ENCODE assay signal across 11 cellular contexts in genomic region chr14:93039649-93040315, GRCh38.
DNase-seq lines count a peak whose midpoint lies in the region; ATAC-seq, FAIRE-seq and TF ChIP-seq lines count a peak whose summit lies in the region.
"Had no signal": no experiment of that assay in that cellular context is flagged by ENCODE, and none has a peak within 500 bp of the region (broad histone marks: within the 10 kb centered on the region; RNA-seq: fewer than 3 reads in every experiment).

No MANE protein-coding gene starts in this region.

- peaks cover 9% of the 10 kb centered on the region for H3K4me1 ChIP-seq in CD4-positive, alpha-beta memory T cell (ENCODE audit: insufficient read depth, low read length)
- peaks cover 100% of the 10 kb centered on the region for H3K4me1 ChIP-seq in left ventricle myocardium inferior
- H3K4me1 ChIP-seq in small intestine (ENCODE audit: control insufficient read depth in 2 of 2, insufficient read depth in 1 of 2, low read depth in 1 of 2, low read length in 1 of 2): peaks cover 26 to 29% of the 10 kb centered on the region in 2 donors
- peaks cover 16 to 54% of the 10 kb centered on the region in 2 donors for H3K4me1 ChIP-seq in adrenal gland (replicated peaks in 1 of 2)

- 67 to 74% (median 73%) methylated on average over 11 of the region's 11 CpGs for WGBS in small intestine, 3 donors
- WGBS in adrenal gland, 4 donors: 77 to 87% (median 83%) methylated on average over 10 to 11 of the region's 11 CpGs

- POLR2A ChIA-PET in CD4-positive, alpha-beta memory T cell (lab: Charles Lee; ENCODE audit: partially characterized antibody): no interaction called here
- POLR2A ChIA-PET in activated B cell treated with CpG ODN at 0.5 μM for 24 hours (lab: Charles Lee): interaction anchor here (0.6 to 0.9 kb wide), 2 partner anchors 51 to 96 kb away, joined by 3 read pairs; no protein-coding TSS in a partner anchor

- H3K27ac ChIP-seq in CD4-positive, alpha-beta memory T cell (ENCODE audit: low read depth, low read length): no peak overlapping the region
- H3K27ac ChIP-seq in left ventricle myocardium inferior (replicated peaks) (peak overlapping the region; percentile 94), small intestine (ENCODE audit: low read depth in 1 of 2, low read length in 1 of 2) (peak overlapping the region; percentile 73 to 84), adrenal gland (peak overlapping the region in 2 of 5 donors; percentile 22 to 62)

- TF ChIP-seq POLR2A in adrenal gland (IDR thresholded peaks at IDR 0.05): no peak

- CTCF ChIA-PET in CD4-positive, alpha-beta memory T cell (lab: Charles Lee; ENCODE audit: partially characterized antibody): no interaction called here
- CTCF ChIA-PET in activated B cell treated with CpG ODN at 0.5 μM for 24 hours (lab: Charles Lee): interaction anchor here (1.3 kb wide), 1 partner anchor 86 kb away, joined by 3 read pairs; no protein-coding TSS in a partner anchor

- TF ChIP-seq CTCF in activated B cell treated with CpG ODN at 0.5 μM for 24 hours (IDR thresholded peaks at IDR 0.05) (no peak), left ventricle myocardium inferior (IDR thresholded peaks at IDR 0.05; ENCODE audit: borderline replicate concordance) (no peak), adrenal gland (IDR thresholded peaks at IDR 0.05) (no peak)

- H3K4me3 Mint-ChIP-seq in CD4-positive, alpha-beta memory T cell: no peak overlapping the region
- H3K4me3 Mint-ChIP-seq in activated B cell treated with CpG ODN at 0.5 μM for 24 hours: no peak overlapping the region
- H3K4me3 Mint-ChIP-seq: activated CD4-positive, alpha-beta memory T cell treated with anti-CD3 and anti-CD28 coated beads for 36 hours had no signal

- ATAC-seq in activated B cell treated with CpG ODN at 0.5 μM for 24 hours (ENCODE audit: low read depth): no peak
- ATAC-seq: sciatic nerve had no signal

- H3K9me3 ChIP-seq in CD4-positive, alpha-beta memory T cell (ENCODE audit: control insufficient read depth in 1 of 2, low read length in 2 of 2): no peaks in the 10 kb centered on the region
- H3K9me3 ChIP-seq in left ventricle myocardium inferior (replicated peaks) (no peaks in the 10 kb centered on the region), small intestine (ENCODE audit: control insufficient read depth, low read depth) (no peaks in the 10 kb centered on the region), adrenal gland (replicated peaks in 1 of 3) (no peaks in the 10 kb centered on the region)

- no peaks in the 10 kb centered on the region for H3K27me3 ChIP-seq in CD4-positive, alpha-beta memory T cell (ENCODE audit: insufficient read depth, low read length)
- H3K27me3 ChIP-seq in left ventricle myocardium inferior (ENCODE audit: low read depth): no peaks in the 10 kb centered on the region
- H3K27me3 ChIP-seq in small intestine (ENCODE audit: control insufficient read depth in 2 of 2, insufficient read depth in 2 of 2, low read length in 2 of 2): no peaks in the 10 kb centered on the region
- H3K27me3 ChIP-seq in adrenal gland: no peaks in the 10 kb centered on the region

- no peaks in the 10 kb centered on the region for H3K27me3 Mint-ChIP-seq in CD4-positive, alpha-beta memory T cell
- no peaks in the 10 kb centered on the region for H3K27me3 Mint-ChIP-seq in activated B cell treated with CpG ODN at 0.5 μM for 24 hours
- H3K27me3 Mint-ChIP-seq: activated CD4-positive, alpha-beta memory T cell treated with anti-CD3 and anti-CD28 coated beads for 36 hours had no signal

- peak overlapping the region in 4 of 7 donors; percentile 22 to 62 (median 44) for H3K27ac Mint-ChIP-seq in CD4-positive, alpha-beta memory T cell
- peak overlapping the region; percentile 32 for H3K27ac Mint-ChIP-seq in activated B cell treated with CpG ODN at 0.5 μM for 24 hours
- H3K27ac Mint-ChIP-seq: activated CD4-positive, alpha-beta memory T cell treated with anti-CD3 and anti-CD28 coated beads for 36 hours had no signal

- no peak overlapping the region for H3K4me3 ChIP-seq in CD4-positive, alpha-beta memory T cell (ENCODE audit: low read length in 2 of 2)
- H3K4me3 ChIP-seq in left ventricle myocardium inferior (no peak overlapping the region), small intestine (ENCODE audit: low read depth in 1 of 2, low read length in 2 of 2) (no peak overlapping the region), adrenal gland (no peak overlapping the region)

- no peaks in the 10 kb centered on the region for H3K36me3 ChIP-seq in CD4-positive, alpha-beta memory T cell (ENCODE audit: insufficient read depth, low read length)
- H3K36me3 ChIP-seq in left ventricle myocardium inferior (no peaks in the 10 kb centered on the region), small intestine (ENCODE audit: control insufficient read depth in 2 of 2, insufficient read depth in 2 of 2, low read length in 2 of 2) (no peaks in the 10 kb centered on the region), adrenal gland (replicated peaks in 1 of 2) (no peaks in the 10 kb centered on the region)

- FAIRE-seq in small intestine (lab: Jason Lieb, UNC): no peak

- H3K4me1 Mint-ChIP-seq in CD4-positive, alpha-beta memory T cell: peaks cover 12 to 30% (median 24%) of the 10 kb centered on the region in 4 donors
- H3K4me1 Mint-ChIP-seq in activated B cell treated with CpG ODN at 0.5 μM for 24 hours: peaks cover 73% of the 10 kb centered on the region

- H3K36me3 Mint-ChIP-seq in CD4-positive, alpha-beta memory T cell: no peaks in the 10 kb centered on the region
- H3K36me3 Mint-ChIP-seq in activated B cell treated with CpG ODN at 0.5 μM for 24 hours (ENCODE audit: low read depth): no peaks in the 10 kb centered on the region
- H3K36me3 Mint-ChIP-seq: activated CD4-positive, alpha-beta memory T cell treated with anti-CD3 and anti-CD28 coated beads for 36 hours had no signal

- intact Hi-C loops in CD4-positive, alpha-beta memory T cell (cut with micrococcal nuclease): no loop called here
- intact Hi-C loops in activated B cell treated with CpG ODN at 0.5 μM for 24 hours (cut with micrococcal nuclease) (no loop called here), left ventricle myocardium inferior (cut with micrococcal nuclease) (no loop called here), adrenal gland (cut with DNase I) (no loop called here)

- no peak for DNase-seq in CD4-positive, alpha-beta memory T cell
- DNase-seq in activated B cell treated with CpG ODN at 0.5 μM for 24 hours (no peak), left ventricle myocardium inferior (no peak), small intestine (peak; percentile 70), NCI-H1694 (lab: John Stamatoyannopoulos, UW) (no peak), adrenal gland (no peak), amniotic stem cell (lab: John Stamatoyannopoulos, UW) (no peak)
- no peak for DNase-seq in stimulated activated naive CD4-positive, alpha-beta T cell (lab: John Stamatoyannopoulos, UW)
- DNase-seq: activated CD4-positive, alpha-beta memory T cell treated with anti-CD3 and anti-CD28 coated beads for 36 hours; NCI-H526 had no signal

- H3K9me3 Mint-ChIP-seq in CD4-positive, alpha-beta memory T cell: no peaks in the 10 kb centered on the region
- H3K9me3 Mint-ChIP-seq in activated B cell treated with CpG ODN at 0.5 μM for 24 hours: no peaks in the 10 kb centered on the region
- H3K9me3 Mint-ChIP-seq: activated CD4-positive, alpha-beta memory T cell treated with anti-CD3 and anti-CD28 coated beads for 36 hours had no signal
